2 cellular contexts compared by ENCODE assay signal in the genomic region with DNA sequence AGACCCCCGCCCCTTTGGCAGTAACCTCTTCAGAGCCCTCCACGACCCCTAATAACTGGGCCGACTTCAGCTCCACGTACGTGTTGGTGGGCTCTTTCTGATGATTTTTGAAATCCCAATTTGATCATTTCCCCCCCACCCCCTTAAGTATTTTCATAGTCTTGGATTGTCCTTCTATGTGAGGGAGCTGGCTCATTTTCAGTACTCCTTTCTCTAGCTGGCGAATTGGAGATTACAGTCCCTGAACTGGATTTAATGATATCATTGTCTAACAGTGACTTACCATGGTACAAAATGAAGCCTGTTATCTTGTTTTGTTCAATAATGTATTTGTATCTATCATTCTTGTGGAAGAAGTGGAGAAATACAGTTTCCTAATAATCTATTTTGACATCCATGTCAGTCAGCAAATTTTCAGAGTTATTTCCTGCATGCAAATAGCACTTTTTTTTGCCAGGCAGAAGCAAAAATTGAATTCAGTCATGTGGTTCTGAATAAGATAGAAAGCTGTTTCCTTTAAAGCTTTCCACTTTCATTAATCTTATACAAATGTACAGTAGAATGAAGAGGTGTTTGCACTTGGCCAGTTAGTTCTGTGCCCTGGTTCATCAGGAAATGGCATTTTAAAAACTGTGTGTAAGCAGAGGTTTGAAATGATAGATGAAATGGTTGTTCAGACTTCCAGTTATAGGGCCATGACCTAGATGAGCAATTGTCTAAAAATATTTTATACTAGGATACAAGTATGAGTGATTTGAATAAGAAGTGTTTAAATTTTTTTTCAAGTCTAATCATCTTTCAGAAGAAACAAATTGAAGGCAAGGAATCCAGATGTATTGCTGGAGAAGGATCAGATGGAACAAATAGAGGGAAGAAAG.
TF ChIP-seq lines count a peak whose summit lies in the region.

No MANE protein-coding gene starts in this region.

TF ChIP-seq in liver, 16 proteins besides CTCF, POLR2A, EP300 and RAD21 (continued from another document):
- TF ChIP-seq, protein P1, sequence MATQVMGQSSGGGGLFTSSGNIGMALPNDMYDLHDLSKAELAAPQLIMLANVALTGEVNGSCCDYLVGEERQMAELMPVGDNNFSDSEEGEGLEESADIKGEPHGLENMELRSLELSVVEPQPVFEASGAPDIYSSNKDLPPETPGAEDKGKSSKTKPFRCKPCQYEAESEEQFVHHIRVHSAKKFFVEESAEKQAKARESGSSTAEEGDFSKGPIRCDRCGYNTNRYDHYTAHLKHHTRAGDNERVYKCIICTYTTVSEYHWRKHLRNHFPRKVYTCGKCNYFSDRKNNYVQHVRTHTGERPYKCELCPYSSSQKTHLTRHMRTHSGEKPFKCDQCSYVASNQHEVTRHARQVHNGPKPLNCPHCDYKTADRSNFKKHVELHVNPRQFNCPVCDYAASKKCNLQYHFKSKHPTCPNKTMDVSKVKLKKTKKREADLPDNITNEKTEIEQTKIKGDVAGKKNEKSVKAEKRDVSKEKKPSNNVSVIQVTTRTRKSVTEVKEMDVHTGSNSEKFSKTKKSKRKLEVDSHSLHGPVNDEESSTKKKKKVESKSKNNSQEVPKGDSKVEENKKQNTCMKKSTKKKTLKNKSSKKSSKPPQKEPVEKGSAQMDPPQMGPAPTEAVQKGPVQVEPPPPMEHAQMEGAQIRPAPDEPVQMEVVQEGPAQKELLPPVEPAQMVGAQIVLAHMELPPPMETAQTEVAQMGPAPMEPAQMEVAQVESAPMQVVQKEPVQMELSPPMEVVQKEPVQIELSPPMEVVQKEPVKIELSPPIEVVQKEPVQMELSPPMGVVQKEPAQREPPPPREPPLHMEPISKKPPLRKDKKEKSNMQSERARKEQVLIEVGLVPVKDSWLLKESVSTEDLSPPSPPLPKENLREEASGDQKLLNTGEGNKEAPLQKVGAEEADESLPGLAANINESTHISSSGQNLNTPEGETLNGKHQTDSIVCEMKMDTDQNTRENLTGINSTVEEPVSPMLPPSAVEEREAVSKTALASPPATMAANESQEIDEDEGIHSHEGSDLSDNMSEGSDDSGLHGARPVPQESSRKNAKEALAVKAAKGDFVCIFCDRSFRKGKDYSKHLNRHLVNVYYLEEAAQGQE (IDR thresholded peaks at IDR 0.05): no peak
- no peak for TF ChIP-seq TAF1 (conservative IDR thresholded peaks at IDR 0.05)
- TF ChIP-seq, protein P2, sequence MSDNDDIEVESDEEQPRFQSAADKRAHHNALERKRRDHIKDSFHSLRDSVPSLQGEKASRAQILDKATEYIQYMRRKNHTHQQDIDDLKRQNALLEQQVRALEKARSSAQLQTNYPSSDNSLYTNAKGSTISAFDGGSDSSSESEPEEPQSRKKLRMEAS (IDR thresholded peaks at IDR 0.05): no peak
- TF ChIP-seq YY1 (IDR thresholded peaks at IDR 0.05): no peak
- TF ChIP-seq, protein P3, sequence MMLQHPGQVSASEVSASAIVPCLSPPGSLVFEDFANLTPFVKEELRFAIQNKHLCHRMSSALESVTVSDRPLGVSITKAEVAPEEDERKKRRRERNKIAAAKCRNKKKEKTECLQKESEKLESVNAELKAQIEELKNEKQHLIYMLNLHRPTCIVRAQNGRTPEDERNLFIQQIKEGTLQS (IDR thresholded peaks at IDR 0.05): no peak
- TF ChIP-seq RXRA (IDR thresholded peaks at IDR 0.05): no peak
- no peak for TF ChIP-seq FOXA1 (IDR thresholded peaks at IDR 0.05)
- no peak for TF ChIP-seq JUND (IDR thresholded peaks at IDR 0.05)
- TF ChIP-seq HNF4G (IDR thresholded peaks at IDR 0.05): no peak
- no peak for TF ChIP-seq NR2F2 (IDR thresholded peaks at IDR 0.05)
- TF ChIP-seq, protein P4, sequence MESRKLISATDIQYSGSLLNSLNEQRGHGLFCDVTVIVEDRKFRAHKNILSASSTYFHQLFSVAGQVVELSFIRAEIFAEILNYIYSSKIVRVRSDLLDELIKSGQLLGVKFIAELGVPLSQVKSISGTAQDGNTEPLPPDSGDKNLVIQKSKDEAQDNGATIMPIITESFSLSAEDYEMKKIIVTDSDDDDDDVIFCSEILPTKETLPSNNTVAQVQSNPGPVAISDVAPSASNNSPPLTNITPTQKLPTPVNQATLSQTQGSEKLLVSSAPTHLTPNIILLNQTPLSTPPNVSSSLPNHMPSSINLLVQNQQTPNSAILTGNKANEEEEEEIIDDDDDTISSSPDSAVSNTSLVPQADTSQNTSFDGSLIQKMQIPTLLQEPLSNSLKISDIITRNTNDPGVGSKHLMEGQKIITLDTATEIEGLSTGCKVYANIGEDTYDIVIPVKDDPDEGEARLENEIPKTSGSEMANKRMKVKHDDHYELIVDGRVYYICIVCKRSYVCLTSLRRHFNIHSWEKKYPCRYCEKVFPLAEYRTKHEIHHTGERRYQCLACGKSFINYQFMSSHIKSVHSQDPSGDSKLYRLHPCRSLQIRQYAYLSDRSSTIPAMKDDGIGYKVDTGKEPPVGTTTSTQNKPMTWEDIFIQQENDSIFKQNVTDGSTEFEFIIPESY (IDR thresholded peaks at IDR 0.05): no peak

TF ChIP-seq in HepG2, 621 proteins besides CTCF, POLR2A, EP300 and RAD21 (continued from another document):
- TF ChIP-seq, protein P5, sequence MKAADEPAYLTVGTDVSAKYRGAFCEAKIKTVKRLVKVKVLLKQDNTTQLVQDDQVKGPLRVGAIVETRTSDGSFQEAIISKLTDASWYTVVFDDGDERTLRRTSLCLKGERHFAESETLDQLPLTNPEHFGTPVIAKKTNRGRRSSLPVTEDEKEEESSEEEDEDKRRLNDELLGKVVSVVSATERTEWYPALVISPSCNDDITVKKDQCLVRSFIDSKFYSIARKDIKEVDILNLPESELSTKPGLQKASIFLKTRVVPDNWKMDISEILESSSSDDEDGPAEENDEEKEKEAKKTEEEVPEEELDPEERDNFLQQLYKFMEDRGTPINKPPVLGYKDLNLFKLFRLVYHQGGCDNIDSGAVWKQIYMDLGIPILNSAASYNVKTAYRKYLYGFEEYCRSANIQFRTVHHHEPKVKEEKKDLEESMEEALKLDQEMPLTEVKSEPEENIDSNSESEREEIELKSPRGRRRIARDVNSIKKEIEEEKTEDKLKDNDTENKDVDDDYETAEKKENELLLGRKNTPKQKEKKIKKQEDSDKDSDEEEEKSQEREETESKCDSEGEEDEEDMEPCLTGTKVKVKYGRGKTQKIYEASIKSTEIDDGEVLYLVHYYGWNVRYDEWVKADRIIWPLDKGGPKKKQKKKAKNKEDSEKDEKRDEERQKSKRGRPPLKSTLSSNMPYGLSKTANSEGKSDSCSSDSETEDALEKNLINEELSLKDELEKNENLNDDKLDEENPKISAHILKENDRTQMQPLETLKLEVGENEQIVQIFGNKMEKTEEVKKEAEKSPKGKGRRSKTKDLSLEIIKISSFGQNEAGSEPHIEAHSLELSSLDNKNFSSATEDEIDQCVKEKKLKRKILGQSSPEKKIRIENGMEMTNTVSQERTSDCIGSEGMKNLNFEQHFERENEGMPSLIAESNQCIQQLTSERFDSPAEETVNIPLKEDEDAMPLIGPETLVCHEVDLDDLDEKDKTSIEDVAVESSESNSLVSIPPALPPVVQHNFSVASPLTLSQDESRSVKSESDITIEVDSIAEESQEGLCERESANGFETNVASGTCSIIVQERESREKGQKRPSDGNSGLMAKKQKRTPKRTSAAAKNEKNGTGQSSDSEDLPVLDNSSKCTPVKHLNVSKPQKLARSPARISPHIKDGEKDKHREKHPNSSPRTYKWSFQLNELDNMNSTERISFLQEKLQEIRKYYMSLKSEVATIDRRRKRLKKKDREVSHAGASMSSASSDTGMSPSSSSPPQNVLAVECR (CRISPR knock-in tag; IDR thresholded peaks at IDR 0.05; ENCODE audit: borderline replicate concordance): no peak
- TF ChIP-seq ZNF766 (CRISPR knock-in tag; IDR thresholded peaks at IDR 0.05; ENCODE audit: borderline replicate concordance) (no peak), ZNF451 (CRISPR knock-in tag; IDR thresholded peaks at IDR 0.05) (no peak)
- TF ChIP-seq, protein P6, sequence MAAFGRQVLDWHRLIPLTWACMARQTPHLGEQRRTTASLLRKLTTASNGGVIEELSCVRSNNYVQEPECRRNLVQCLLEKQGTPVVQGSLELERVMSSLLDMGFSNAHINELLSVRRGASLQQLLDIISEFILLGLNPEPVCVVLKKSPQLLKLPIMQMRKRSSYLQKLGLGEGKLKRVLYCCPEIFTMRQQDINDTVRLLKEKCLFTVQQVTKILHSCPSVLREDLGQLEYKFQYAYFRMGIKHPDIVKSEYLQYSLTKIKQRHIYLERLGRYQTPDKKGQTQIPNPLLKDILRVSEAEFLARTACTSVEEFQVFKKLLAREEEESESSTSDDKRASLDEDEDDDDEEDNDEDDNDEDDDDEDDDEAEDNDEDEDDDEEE (CRISPR knock-in tag; IDR thresholded peaks at IDR 0.05): no peak
